In genomic region chr1:53145051-53145600, GRCh38 we compare ENCODE assay signal across 20 cellular contexts. TPM values are rescaled to one million over a fixed set of nuclear protein-coding genes. Genes with fewer than 3 reads are reported as not detected.
DNase-seq lines count a peak whose midpoint lies in the region; ATAC-seq, FAIRE-seq and TF ChIP-seq lines count a peak whose summit lies in the region.
"Had no signal": no experiment of that assay in that cellular context is flagged by ENCODE, and none has a peak within 500 bp of the region (broad histone marks: within the 10 kb centered on the region; RNA-seq: fewer than 3 reads in every experiment).

No MANE protein-coding gene starts in this region.

- no peak for TF ChIP-seq POLR2A in transverse colon (IDR thresholded peaks at IDR 0.05)

- H3K36me3 ChIP-seq in PC-3 (ENCODE audit: low read depth, low read length) (no peaks in the 10 kb centered on the region), muscle layer of duodenum (ENCODE audit: control insufficient read depth in 1 of 2, insufficient read depth in 2 of 2, low read length in 2 of 2) (no peaks in the 10 kb centered on the region), transverse colon (no peaks in the 10 kb centered on the region)
- H3K36me3 ChIP-seq: BLaER1 treated with 17β-estradiol and CSF1 and Interleukin-3, amounts not matched to agents 10 nM and 100 nM had no signal

- H2AFZ ChIP-seq in PC-3 (ENCODE audit: low read length), result no peak overlapping the region

- no TSS peak for BruUV-seq in PC-3 (replicated peaks; lab: Mats Ljungman, UMichigan)

- no peak for DNase-seq in PC-3
- DNase-seq in chondrocyte (ENCODE audit: low spot score), result no peak
- DNase-seq in transverse colon, result no peak
- no peak for DNase-seq in NCI-H2227 treated with DMSO at 0.1 percent for 48 hours (lab: John Stamatoyannopoulos, UW)
- no peak for DNase-seq in GM19239 (ENCODE audit: insufficient read length, low spot score)
- no peak for DNase-seq in HUDEP-2 (lab: John Stamatoyannopoulos, UW; ENCODE audit: unreplicated experiment in 76 of 76)
- DNase-seq: activated CD4-positive, alpha-beta T cell treated with anti-CD3 and anti-CD28 coated beads, Interleukin-2, amount 10 ng/mL, durations not matched to agents 24 days and 14 days; activated gamma-delta T cell; amygdala; cerebellar nuclear complex; NCI-H1417 treated with DMSO at 0.1 percent for 48 hours; NCI-H2171 treated with DMSO at 0.1 percent for 48 hours; nucleus accumbens; stimulated activated CD4-positive, alpha-beta T cell treated with anti-CD3 and anti-CD28 coated beads, Interleukin-2, amount 100 ng/mL, for 48 hours; SW 1271 had no signal

- FAIRE-seq in GM19239 (lab: Jason Lieb, UNC), result no peak
- FAIRE-seq: HTR-8/SVneo had no signal

- no peaks in the 10 kb centered on the region for H3F3A ChIP-seq in PC-3 (ENCODE audit: low read length, unreplicated experiment)

- intact Hi-C loops in PC-3 (cut with micrococcal nuclease) (no loop called here), transverse colon (cut with DNase I; ENCODE audit: low total_unique reads) (no loop called here)

- 84 to 90% methylated on average over 4 to 11 of the region's 11 CpGs for WGBS in transverse colon (ENCODE audit: low coverage in 1 of 2), 2 donors

- no peaks in the 10 kb centered on the region for H3K9me2 ChIP-seq in PC-3 (replicated peaks; ENCODE audit: low read length)

- peak overlapping the region; percentile 98 for H3K27ac Mint-ChIP-seq in chondrocyte (ENCODE audit: unreplicated experiment)
- H3K27ac Mint-ChIP-seq: activated CD4-positive, alpha-beta T cell treated with anti-CD3 and anti-CD28 coated beads, Interleukin-2, amount 10 ng/mL, durations not matched to agents 24 days and 14 days had no signal

- H3K4me3 Mint-ChIP-seq in chondrocyte (ENCODE audit: unreplicated experiment), result no peak overlapping the region
- H3K4me3 Mint-ChIP-seq: activated CD4-positive, alpha-beta T cell treated with anti-CD3 and anti-CD28 coated beads, Interleukin-2, amount 10 ng/mL, durations not matched to agents 24 days and 14 days had no signal

- H3K27me3 Mint-ChIP-seq in chondrocyte (ENCODE audit: low read depth), result no peaks in the 10 kb centered on the region
- H3K27me3 Mint-ChIP-seq: activated CD4-positive, alpha-beta T cell treated with anti-CD3 and anti-CD28 coated beads, Interleukin-2, amount 10 ng/mL, durations not matched to agents 24 days and 14 days had no signal

- H3K27ac ChIP-seq in PC-3 (ENCODE audit: low read length) (peak overlapping the region; percentile 98), muscle layer of duodenum (ENCODE audit: low read length) (peak overlapping the region; percentile 91), transverse colon (peak overlapping the region; percentile 72 to 79 (median 72))
- H3K27ac ChIP-seq: BLaER1 treated with 17β-estradiol and CSF1 and Interleukin-3, amounts not matched to agents 10 nM and 100 nM had no signal

- no peaks in the 10 kb centered on the region for H3K36me3 Mint-ChIP-seq in chondrocyte (ENCODE audit: low read depth)

- H3K4me2 ChIP-seq in PC-3 (ENCODE audit: low read length), result peak overlapping the region; percentile 77
- H3K4me2 ChIP-seq: BLaER1 treated with 17β-estradiol and CSF1 and Interleukin-3, amounts not matched to agents 10 nM and 100 nM had no signal

- in situ Hi-C loops in transverse colon (cut with MboI; ENCODE audit: low pct_ligation_motif_present in 1 of 4, low pct_unique_long_range_greater_than_20kb in 1 of 4, low sequenced_read_pairs in 3 of 4), result no loop called here

- H3K9me3 ChIP-seq in PC-3 (ENCODE audit: low read length) (no peaks in the 10 kb centered on the region), muscle layer of duodenum (ENCODE audit: control insufficient read depth in 1 of 2, low read length in 2 of 2) (no peaks in the 10 kb centered on the region), transverse colon (no peaks in the 10 kb centered on the region)
- H3K9me3 ChIP-seq: BLaER1 treated with 17β-estradiol and CSF1 and Interleukin-3, amounts not matched to agents 10 nM and 100 nM had no signal

- CTCF ChIA-PET in PC-3 (lab: Charles Lee), result no interaction called here

- H3K4me3 ChIP-seq in PC-3 (ENCODE audit: low read length) (no peak overlapping the region), muscle layer of duodenum (ENCODE audit: low read depth in 1 of 2, low read length in 2 of 2) (no peak overlapping the region), transverse colon (no peak overlapping the region)
- H3K4me3 ChIP-seq: BLaER1 treated with 17β-estradiol and CSF1 and Interleukin-3, amounts not matched to agents 10 nM and 100 nM had no signal

- H3K4me1 Mint-ChIP-seq in chondrocyte (ENCODE audit: low read depth), result peaks cover 29% of the 10 kb centered on the region
- H3K4me1 Mint-ChIP-seq: activated CD4-positive, alpha-beta T cell treated with anti-CD3 and anti-CD28 coated beads, Interleukin-2, amount 10 ng/mL, durations not matched to agents 24 days and 14 days had no signal

- no peak for ATAC-seq in PC-3
- ATAC-seq in HG03354 (IDR thresholded peaks at IDR 0.05; ENCODE audit: poor library complexity, severe bottlenecking, unreplicated experiment), result no peak

- H3K79me2 ChIP-seq in PC-3 (ENCODE audit: low read length), result no peaks in the 10 kb centered on the region

- peak overlapping the region; percentile 79 for H3K9ac ChIP-seq in PC-3 (ENCODE audit: low read length)
- H3K9ac ChIP-seq: BLaER1 treated with 17β-estradiol and CSF1 and Interleukin-3, amounts not matched to agents 10 nM and 100 nM had no signal

- H4K20me1 ChIP-seq in PC-3 (ENCODE audit: low read length), result no peaks in the 10 kb centered on the region
- H4K20me1 ChIP-seq: BLaER1 treated with 17β-estradiol and CSF1 and Interleukin-3, amounts not matched to agents 10 nM and 100 nM had no signal

- TF ChIP-seq CTCF in PC-3 (conservative IDR thresholded peaks at IDR 0.05; ENCODE audit: low read depth, low read length) (no peak), chondrocyte (IDR thresholded peaks at IDR 0.05) (no peak), transverse colon (IDR thresholded peaks at IDR 0.05) (no peak)

- peaks cover 48% of the 10 kb centered on the region for H3K4me1 ChIP-seq in PC-3 (ENCODE audit: insufficient read depth, low read length)
- H3K4me1 ChIP-seq in muscle layer of duodenum (ENCODE audit: control insufficient read depth in 1 of 2, insufficient read depth in 2 of 2, low read length in 2 of 2), result peaks cover 8 to 10% of the 10 kb centered on the region in 2 donors
- peaks cover 4 to 14% (median 7%) of the 10 kb centered on the region in 4 donors for H3K4me1 ChIP-seq in transverse colon

- no peaks in the 10 kb centered on the region for H3K9me3 Mint-ChIP-seq in chondrocyte (ENCODE audit: low read depth)
- H3K9me3 Mint-ChIP-seq: activated CD4-positive, alpha-beta T cell treated with anti-CD3 and anti-CD28 coated beads, Interleukin-2, amount 10 ng/mL, durations not matched to agents 24 days and 14 days had no signal

- TF ChIP-seq EP300 in transverse colon (IDR thresholded peaks at IDR 0.05; ENCODE audit: low read depth), result no peak

- no peaks in the 10 kb centered on the region for H3K27me3 ChIP-seq in PC-3 (ENCODE audit: low read length)
- no peaks in the 10 kb centered on the region for H3K27me3 ChIP-seq in muscle layer of duodenum (ENCODE audit: low read depth, low read length)
- no peaks in the 10 kb centered on the region for H3K27me3 ChIP-seq in transverse colon
- H3K27me3 ChIP-seq: BLaER1 treated with 17β-estradiol and CSF1 and Interleukin-3, amounts not matched to agents 10 nM and 100 nM had no signal

- POLR2A ChIA-PET in PC-3 (lab: Charles Lee; ENCODE audit: unreplicated experiment), result no interaction called here

RNA-seq across cellular contexts. Expression of gene SLC1A7, which starts 2.7 kb away (rescaled TPM):
- total RNA-seq in PC-3 (2014; rRNA removed) (0.23 and 0.26 TPM in 2 replicates), chondrocyte (not detected in 3 replicates), transverse colon (1 to 10 TPM in 3 of 4 donors, not detected in 1; 1.1 to 1.6 (median 1.6) TPM)
- total RNA-seq: activated CD4-positive, alpha-beta T cell treated with anti-CD3 and anti-CD28 coated beads, Interleukin-2, amount 10 ng/mL, durations not matched to agents 24 days and 14 days; RPMI7951 had no signal

RNA-seq across cellular contexts. Expression of gene CPT2, which starts 51.5 kb away (rescaled TPM):
- total RNA-seq in PC-3 (2014; rRNA removed) (19.6 and 27.1 TPM in 2 replicates), chondrocyte (11.0 to 12.6 TPM (median 12.3 TPM) in 3 replicates), transverse colon (10 to 100 TPM; 27.3 to 84.8 (median 50.2) TPM)
